ENCODE assay signal across 15 cellular contexts in genomic region chr18:35730738-35731370, GRCh38.
DNase-seq lines count a peak whose midpoint lies in the region; ATAC-seq and TF ChIP-seq lines count a peak whose summit lies in the region.
"Had no signal": no experiment of that assay in that cellular context is flagged by ENCODE, and none has a peak within 500 bp of the region (broad histone marks: within the 10 kb centered on the region; RNA-seq: fewer than 3 reads in every experiment).

No MANE protein-coding gene starts in this region.

- no peaks in the 10 kb centered on the region for H4K20me1 ChIP-seq in PC-3 (ENCODE audit: low read length)

- H3K4me1 Mint-ChIP-seq in nephron progenitor cell = peaks cover 43% of the 10 kb centered on the region
- H3K4me1 Mint-ChIP-seq: T-helper 17 cell had no signal

- no peak overlapping the region for H3K27ac ChIP-seq in PC-3 (ENCODE audit: low read length)

- H3K9me2 ChIP-seq in PC-3 (replicated peaks; ENCODE audit: low read length) = no peaks in the 10 kb centered on the region

- H3K9me3 ChIP-seq in PC-3 (ENCODE audit: low read length) = no peaks in the 10 kb centered on the region

- TF ChIP-seq CTCF in fibroblast of the aortic adventitia (IDR thresholded peaks at IDR 0.05; ENCODE audit: insufficient read depth, low read length) (no peak), nephron progenitor cell (IDR thresholded peaks at IDR 0.05) (no peak), PC-3 (conservative IDR thresholded peaks at IDR 0.05; ENCODE audit: low read depth, low read length) (no peak)

- DNase-seq in DMS53 (lab: John Stamatoyannopoulos, UW) (peak; percentile 94), NCI-H510A (lab: John Stamatoyannopoulos, UW) (peak; percentile 65), fibroblast of the aortic adventitia (ENCODE audit: low read depth) (no peak), nephron progenitor cell (peak; percentile 49), NCI-H526 (lab: John Stamatoyannopoulos, UW) (no peak), superior temporal gyrus (ENCODE audit: extremely low spot score) (no peak), PC-3 (no peak)
- no peak for DNase-seq in stimulated activated CD4-positive, alpha-beta T cell treated with anti-CD3 and anti-CD28 coated beads, Interleukin-4, amount 100 ng/mL, for 4 hours
- DNase-seq: activated CD4-positive, alpha-beta T cell treated with anti-CD3 and anti-CD28 coated beads, Interleukin-2, amount 50 U/mL, for 1 hour; activated T-cell treated with anti-CD3 and anti-CD28 coated beads, Interleukin-2, amount 50 U/mL, for 4 hours; CD4-positive, alpha-beta T cell; cortex of kidney; GDM1; T-helper 17 cell had no signal

- no peaks in the 10 kb centered on the region for H3K4me1 ChIP-seq in PC-3 (ENCODE audit: insufficient read depth, low read length)

- ATAC-seq in PC-3 = no peak
- ATAC-seq: activated T-cell treated with anti-CD3 and anti-CD28 coated beads, Interleukin-2, amount 50 U/mL, for 4 hours; T-helper 17 cell had no signal

- H3K4me3 ChIP-seq in fibroblast of the aortic adventitia (ENCODE audit: low read depth, low read length) (peak overlapping the region; percentile 7), PC-3 (ENCODE audit: low read length) (no peak overlapping the region)

- POLR2A ChIA-PET in PC-3 (lab: Charles Lee; ENCODE audit: unreplicated experiment) = no interaction called here

- H3K36me3 Mint-ChIP-seq in nephron progenitor cell (ENCODE audit: low read depth) = no peaks in the 10 kb centered on the region

- no peak overlapping the region for H2AFZ ChIP-seq in PC-3 (ENCODE audit: low read length)

- no peak overlapping the region for H3K9ac ChIP-seq in PC-3 (ENCODE audit: low read length)

- H3K27ac Mint-ChIP-seq in nephron progenitor cell = peak overlapping the region; percentile 87
- H3K27ac Mint-ChIP-seq: CD4-positive, alpha-beta T cell; stimulated activated naive CD8-positive, alpha-beta T cell treated with anti-CD3 and anti-CD28 coated beads, Interleukin-15, Interleukin-2, amounts not matched to agents 100 ng/mL and 50 ng/mL, for 24 hours; T-helper 17 cell had no signal

- intact Hi-C loops in PC-3 (cut with micrococcal nuclease) = no loop called here

- no peaks in the 10 kb centered on the region for H3K79me2 ChIP-seq in PC-3 (ENCODE audit: low read length)

- H3F3A ChIP-seq in PC-3 (ENCODE audit: low read length, unreplicated experiment) = no peaks in the 10 kb centered on the region

- peaks cover 52% of the 10 kb centered on the region for H3K9me3 Mint-ChIP-seq in nephron progenitor cell

- CTCF ChIA-PET in PC-3 (lab: Charles Lee) = no interaction called here

- H3K4me3 Mint-ChIP-seq in nephron progenitor cell = peak overlapping the region; percentile 47
- H3K4me3 Mint-ChIP-seq: activated T-cell treated with anti-CD3 and anti-CD28 coated beads, Interleukin-2, amount 50 U/mL, for 4 hours; CD4-positive, alpha-beta T cell; stimulated activated naive CD8-positive, alpha-beta T cell treated with anti-CD3 and anti-CD28 coated beads, Interleukin-15, Interleukin-2, amounts not matched to agents 100 ng/mL and 50 ng/mL, for 24 hours; T-helper 17 cell had no signal

- no TSS peak for BruUV-seq in PC-3 (replicated peaks; lab: Mats Ljungman, UMichigan)

- H3K27me3 Mint-ChIP-seq in nephron progenitor cell (ENCODE audit: low read depth, poor library complexity) = peaks cover 15% of the 10 kb centered on the region
- H3K27me3 Mint-ChIP-seq: CD4-positive, alpha-beta T cell had no signal

- H3K27me3 ChIP-seq in PC-3 (ENCODE audit: low read length) = no peaks in the 10 kb centered on the region

- H3K4me2 ChIP-seq in PC-3 (ENCODE audit: low read length) = no peak overlapping the region

- H3K36me3 ChIP-seq in PC-3 (ENCODE audit: low read depth, low read length) = no peaks in the 10 kb centered on the region

Comparison
In these comparisons a context has a peak if more than half of its experiments do, and no peak if none do; other contexts are left out.
1. DNase-seq: peak in DMS53 (single experiment), NCI-H510A (single experiment) and nephron progenitor cell (single experiment); none in fibroblast of the aortic adventitia (single experiment), NCI-H526 (0 of 2), superior temporal gyrus (single experiment), stimulated activated CD4-positive, alpha-beta T cell treated with anti-CD3 and anti-CD28 coated beads, Interleukin-4, amount 100 ng/mL, for 4 hours (0 of 2) and PC-3 (single experiment).